11 cellular contexts compared by ENCODE assay signal in the genomic region with DNA sequence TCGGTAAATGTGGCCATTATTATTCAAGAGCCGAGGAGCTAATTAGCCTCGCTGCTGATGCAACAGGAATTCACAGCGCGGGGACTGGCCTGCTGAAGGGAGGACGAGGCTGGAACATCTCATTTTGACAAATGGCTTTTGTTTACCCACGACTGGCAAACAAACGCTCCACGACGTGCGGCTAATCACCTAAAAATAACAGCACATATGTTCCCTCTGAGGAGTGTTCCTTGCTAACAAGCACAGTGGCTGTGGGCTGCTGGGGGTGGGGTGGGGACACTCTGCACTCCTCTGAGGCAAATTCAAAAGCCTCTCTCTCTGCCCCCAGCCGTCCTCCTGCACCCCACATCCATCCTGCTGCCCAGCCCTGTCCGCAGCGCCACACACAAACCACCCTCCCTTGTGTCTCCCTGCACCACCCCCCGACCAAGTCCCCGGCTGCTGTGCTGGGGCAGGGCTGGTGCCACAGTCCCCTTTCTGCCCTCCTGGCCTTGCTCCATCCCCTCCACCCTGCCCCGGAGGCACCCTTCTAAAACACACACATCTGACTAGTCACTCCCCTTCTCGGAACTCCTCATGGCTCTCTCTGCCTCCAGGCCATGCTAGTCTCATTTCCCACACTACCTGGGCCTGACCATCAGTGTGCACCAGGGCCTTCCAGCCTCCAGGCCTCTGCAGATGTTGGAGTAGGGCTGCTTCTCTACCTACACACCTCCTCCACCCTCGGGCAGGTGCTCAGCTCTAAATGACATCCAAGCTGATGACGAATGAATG. TPM values are rescaled to one million over a fixed set of nuclear protein-coding genes. Genes with fewer than 3 reads are reported as not detected.
A peak's percentile ranks its signal among the peaks of the same experiment; 100 is the strongest.
DNase-seq lines count a peak whose midpoint lies in the region; ATAC-seq and TF ChIP-seq lines count a peak whose summit lies in the region.
"Not testable (repeated sequence)": the region's sequence is repeated elsewhere in the genome, so short reads cannot be mapped to it uniquely, and the experiment has no call there.
"Had no signal": no experiment of that assay in that cellular context is flagged by ENCODE, and none has a peak within 500 bp of the region (broad histone marks: within the 10 kb centered on the region; RNA-seq: fewer than 3 reads in every experiment).

No MANE protein-coding gene starts in this region.

- not testable (repeated sequence) for H3K14ac ChIP-seq in H9 (ENCODE audit: insufficient read depth, low read length)

- not testable (repeated sequence) for H4K5ac ChIP-seq in H9 (ENCODE audit: insufficient read length, low read depth, low read length)

- not testable (repeated sequence) for H2BK20ac ChIP-seq in H9 (ENCODE audit: low read depth, low read length, poor library complexity, severe bottlenecking)

- not testable (repeated sequence) for H2BK120ac ChIP-seq in H9 (ENCODE audit: low read depth, low read length, poor library complexity, severe bottlenecking)

- WGBS in H9 (ENCODE audit: extremely low coverage, insufficient read length, low lambda C conversion rate), result no CpG with 5 or more reads among the region's 20 CpGs

- not testable (repeated sequence) for H3T11ph ChIP-seq in H9 (ENCODE audit: low read length)

- not testable (repeated sequence) for H3K18ac ChIP-seq in H9 (ENCODE audit: insufficient read length, low read depth, low read length)

- H3K4me3 ChIP-seq in gastrocnemius medialis, result not testable (repeated sequence)

- not testable (repeated sequence) for H3K36me3 Mint-ChIP-seq in H9 (ENCODE audit: insufficient read depth in 1 of 3, low read depth in 3 of 3); activated CD4-positive, alpha-beta memory T cell treated with anti-CD3 and anti-CD28 coated beads, Interleukin-2, amount 10 ng/mL, durations not matched to agents 7 days and 5 days (ENCODE audit: low read depth); neural crest cell (ENCODE audit: low read depth)

- H3K9me3 ChIP-seq in H9 (ENCODE audit: control insufficient read depth, low read depth, low read length); gastrocnemius medialis: not testable (repeated sequence)

- peak overlapping the region; percentile 65 for H3K27ac ChIP-seq in 22Rv1
- H3K27ac ChIP-seq in H9 (ENCODE audit: insufficient read length, low read depth, low read length); gastrocnemius medialis: not testable (repeated sequence)

- not testable (repeated sequence) for H2BK5ac ChIP-seq in H9 (ENCODE audit: insufficient read length, low read length)

- CTCF ChIA-PET in activated CD4-positive, alpha-beta memory T cell treated with anti-CD3 and anti-CD28 coated beads, Interleukin-2, amount 10 ng/mL, durations not matched to agents 7 days and 5 days (lab: Charles Lee), result not testable (repeated sequence)

- not testable (repeated sequence) for H3K9ac ChIP-seq in H9 (ENCODE audit: extremely low read depth, insufficient read length, low read length)

- H2AFZ ChIP-seq in H9 (ENCODE audit: low read length), result not testable (repeated sequence)

- H3K4me1 Mint-ChIP-seq in H9 (peaks cover 16 to 21% of the 10 kb centered on the region in 2 experiments), neural crest cell (peaks cover 10% of the 10 kb centered on the region)
- H3K4me1 Mint-ChIP-seq in activated CD4-positive, alpha-beta memory T cell treated with anti-CD3 and anti-CD28 coated beads, Interleukin-2, amount 10 ng/mL, durations not matched to agents 7 days and 5 days, result not testable (repeated sequence)

- H3K4ac ChIP-seq in H9 (ENCODE audit: low read depth, low read length), result not testable (repeated sequence)

- H3K4me1 ChIP-seq in H9 (ENCODE audit: insufficient read depth, low read length); gastrocnemius medialis: not testable (repeated sequence)

- H2BK12ac ChIP-seq in H9 (ENCODE audit: insufficient read length, low read depth, low read length), result not testable (repeated sequence)

- not testable (repeated sequence) for TF ChIP-seq POLR2A in gastrocnemius medialis (IDR thresholded peaks at IDR 0.05)

- peak overlapping the region; percentile 23 to 96 (median 92); a peak in 4 of 7 replicates for H3K27ac Mint-ChIP-seq in H9
- H3K27ac Mint-ChIP-seq in activated CD4-positive, alpha-beta memory T cell treated with anti-CD3 and anti-CD28 coated beads, Interleukin-2, amount 10 ng/mL, durations not matched to agents 7 days and 5 days, result not testable (repeated sequence)
- peak overlapping the region; percentile 89 for H3K27ac Mint-ChIP-seq in neural crest cell (ENCODE audit: unreplicated experiment)

- in situ Hi-C loops in gastrocnemius medialis (cut with MboI; ENCODE audit: low sequenced_read_pairs in 4 of 4), result not testable (repeated sequence)

- not testable (repeated sequence) for H4K20me1 ChIP-seq in H9 (ENCODE audit: control insufficient read depth, insufficient read depth, insufficient read length)

- not testable (repeated sequence) for H3K23ac ChIP-seq in H9 (ENCODE audit: insufficient read length, low read depth, low read length)

- not testable (repeated sequence) for H3K4me2 ChIP-seq in H9 (ENCODE audit: insufficient read depth, insufficient read length, low read length)

- not testable (repeated sequence) for H4K91ac ChIP-seq in H9 (ENCODE audit: insufficient read length, low read depth, low read length)

- H3K4me3 Mint-ChIP-seq in H9, result peak overlapping the region in 1 of 2 experiments; percentile 49; a peak in 1 of 5 replicates
- not testable (repeated sequence) for H3K4me3 Mint-ChIP-seq in activated CD4-positive, alpha-beta memory T cell treated with anti-CD3 and anti-CD28 coated beads, Interleukin-2, amount 10 ng/mL, durations not matched to agents 7 days and 5 days; neural crest cell

- H3K9me3 Mint-ChIP-seq in H9; activated CD4-positive, alpha-beta memory T cell treated with anti-CD3 and anti-CD28 coated beads, Interleukin-2, amount 10 ng/mL, durations not matched to agents 7 days and 5 days; neural crest cell: not testable (repeated sequence)

- not testable (repeated sequence) for H4K8ac ChIP-seq in H9 (replicated peaks; ENCODE audit: insufficient read length, low read depth, low read length)

- not testable (repeated sequence) for H3K27me3 Mint-ChIP-seq in H9 (ENCODE audit: low read depth); activated CD4-positive, alpha-beta memory T cell treated with anti-CD3 and anti-CD28 coated beads, Interleukin-2, amount 10 ng/mL, durations not matched to agents 7 days and 5 days; neural crest cell (ENCODE audit: low read depth)

- intact Hi-C loops in Right ventricle myocardium superior (cut with DNase I); gastrocnemius medialis (cut with DNase I; ENCODE audit: low total_unique reads): not testable (repeated sequence)

- H3K56ac ChIP-seq in H9 (ENCODE audit: insufficient read length, low read depth, low read length), result not testable (repeated sequence)

- not testable (repeated sequence) for H3K36me3 ChIP-seq in gastrocnemius medialis

- H3K27me3 ChIP-seq in H9 (ENCODE audit: insufficient read depth, low read length); gastrocnemius medialis: not testable (repeated sequence)

- H2BK15ac ChIP-seq in H9 (ENCODE audit: low read depth, low read length), result not testable (repeated sequence)

- POLR2A ChIA-PET in activated CD4-positive, alpha-beta memory T cell treated with anti-CD3 and anti-CD28 coated beads, Interleukin-2, amount 10 ng/mL, durations not matched to agents 7 days and 5 days (lab: Charles Lee), result not testable (repeated sequence)

- not testable (repeated sequence) for H3K79me2 ChIP-seq in H9 (ENCODE audit: insufficient read depth, low read length)

- not testable (repeated sequence) for H3K23me2 ChIP-seq in H9 (ENCODE audit: insufficient read length, low read depth, low read length, poor library complexity, severe bottlenecking)

- H2AK5ac ChIP-seq in H9 (ENCODE audit: insufficient read length, low read length), result not testable (repeated sequence)

- DNase-seq in H9 (peak; percentile 30), ecto neural progenitor cell (ENCODE audit: low spot score) (peak; percentile 44), Right ventricle myocardium superior (peak; percentile 62), islet precursor cell (peak; percentile 74)
- DNase-seq in activated CD4-positive, alpha-beta memory T cell treated with anti-CD3 and anti-CD28 coated beads, Interleukin-2, amount 10 ng/mL, durations not matched to agents 7 days and 5 days, result peak; percentile 11
- DNase-seq in neural crest cell (ENCODE audit: low read depth, low spot score); gastrocnemius medialis: not testable (repeated sequence)

- not testable (repeated sequence) for H3K79me1 ChIP-seq in H9 (ENCODE audit: insufficient read depth, low read depth, low read length, poor library complexity, severe bottlenecking)

- TF ChIP-seq CTCF in 22Rv1 (IDR thresholded peaks at IDR 0.05); H9 (conservative IDR thresholded peaks at IDR 0.05); neural crest cell (conservative IDR thresholded peaks at IDR 0.05); gastrocnemius medialis (IDR thresholded peaks at IDR 0.05 in 4 of 5, conservative IDR thresholded peaks at IDR 0.05 in 1 of 5): not testable (repeated sequence)

- ATAC-seq in Right ventricle myocardium superior (ENCODE audit: poor library complexity) (peak; percentile 89), gastrocnemius medialis (peak; percentile 58 to 79)

RNA-seq across cellular contexts. Expression of gene CPLX2, which starts 37.0 kb away (rescaled TPM):
- 1.2 and 1.9 TPM in 2 replicates for total RNA-seq in H9 (2021)
- total RNA-seq in activated CD4-positive, alpha-beta memory T cell treated with anti-CD3 and anti-CD28 coated beads, Interleukin-2, amount 10 ng/mL, durations not matched to agents 7 days and 5 days, result not detected
- total RNA-seq in Right ventricle myocardium superior, result not detected
- 9.4 and 9.9 TPM in 2 replicates for total RNA-seq in neural crest cell
- not detected for total RNA-seq in gastrocnemius medialis
- total RNA-seq: CD8-positive, alpha-beta memory T cell; HT-29; IMR-90 had no signal

RNA-seq across cellular contexts. Expression of gene THOC3, which starts 59.7 kb away (rescaled TPM):
- total RNA-seq in H9 (2021) (123 TPM in 2 replicates), Right ventricle myocardium superior (8.1 TPM), neural crest cell (77.1 and 89.0 TPM in 2 replicates), gastrocnemius medialis (10 to 100 TPM in 3 of 4 donors, 1 to 10 TPM in 1; 8.6 to 16.9 (median 15.2) TPM)
- 100 to 1,000 TPM; 105 to 107 TPM for total RNA-seq in activated CD4-positive, alpha-beta memory T cell treated with anti-CD3 and anti-CD28 coated beads, Interleukin-2, amount 10 ng/mL, durations not matched to agents 7 days and 5 days
